In genomic region chr1:103707670-103708069, GRCh38 we compare ENCODE assay signal across 3 cellular contexts. TPM values are rescaled to one million over a fixed set of nuclear protein-coding genes. Genes with fewer than 3 reads are reported as not detected.
"Had no signal": no experiment of that assay in that cellular context is flagged by ENCODE, and none has a peak within 500 bp of the region (broad histone marks: within the 10 kb centered on the region; RNA-seq: fewer than 3 reads in every experiment).

No MANE protein-coding gene starts in this region.

RNA-seq across cellular contexts. Expression of gene AMY1B, which starts 11.7 kb away (rescaled TPM):
- total RNA-seq: LHCN-M2, M059J, MCF 10A had no signal

RNA-seq across cellular contexts. Expression of gene AMY1C, which starts 42.0 kb away (rescaled TPM):
- total RNA-seq: LHCN-M2, M059J, MCF 10A had no signal

RNA-seq across cellular contexts. Expression of gene AMY1A, which starts 52.1 kb away (rescaled TPM):
- total RNA-seq: LHCN-M2, M059J, MCF 10A had no signal
